9 cellular contexts compared by ENCODE assay signal in genomic region chr22:39457546-39458442, GRCh38. TPM values are rescaled to one million over a fixed set of nuclear protein-coding genes. Genes with fewer than 3 reads are reported as not detected.
DNase-seq lines count a peak whose midpoint lies in the region; ATAC-seq and TF ChIP-seq lines count a peak whose summit lies in the region.
"Had no signal": no experiment of that assay in that cellular context is flagged by ENCODE, and none has a peak within 500 bp of the region (broad histone marks: within the 10 kb centered on the region; RNA-seq: fewer than 3 reads in every experiment).

No MANE protein-coding gene starts in this region.

- H3K4me3 Mint-ChIP-seq in naive thymus-derived CD8-positive, alpha-beta T cell = peak overlapping the region; percentile 34 to 79 (median 69)

- H3K4me1 ChIP-seq in BE2C = no peaks in the 10 kb centered on the region; the same call in 1 of the 2 replicates
- peaks cover 4% of the 10 kb centered on the region; the same call in 1 of the 2 replicates for H3K4me1 ChIP-seq in HUES48 (ENCODE audit: control insufficient read depth, insufficient read depth, low read length)
- no peaks in the 10 kb centered on the region for H3K4me1 ChIP-seq in foreskin keratinocyte

- TF ChIP-seq CTCF in BE2C (IDR thresholded peaks at IDR 0.05; ENCODE audit: low read depth, low read length) = no peak
- TF ChIP-seq CTCF in foreskin keratinocyte (conservative IDR thresholded peaks at IDR 0.05) = no peak

- POLR2A ChIA-PET in naive thymus-derived CD8-positive, alpha-beta T cell (lab: Charles Lee) = interaction anchor here (1.3 kb wide), 1 partner anchor 10 kb away, joined by 3 read pairs; no protein-coding TSS in a partner anchor

- DNase-seq in BE2C (no peak), SK-N-DZ (ENCODE audit: low spot score) (no peak), SKM-1 (lab: John Stamatoyannopoulos, UW; ENCODE audit: unreplicated experiment) (no peak), DMS53 (lab: John Stamatoyannopoulos, UW) (no peak), foreskin keratinocyte (no peak)
- DNase-seq in naive thymus-derived CD8-positive, alpha-beta T cell = peak in 2 of 10 donors; percentile 21 to 25
- DNase-seq: NCI-H2029 had no signal

- peaks cover 5 to 22% (median 13%) of the 10 kb centered on the region in 5 donors for H3K27me3 Mint-ChIP-seq in naive thymus-derived CD8-positive, alpha-beta T cell

- H3K27ac Mint-ChIP-seq in naive thymus-derived CD8-positive, alpha-beta T cell = peak overlapping the region in 1 of 10 donors; percentile 32

- peaks cover 14% of the 10 kb centered on the region; the same call in 1 of the 2 replicates for H3K27me3 ChIP-seq in BE2C
- H3K27me3 ChIP-seq in HUES48 (ENCODE audit: control insufficient read depth, insufficient read depth, low read length) = peaks cover 28% of the 10 kb centered on the region
- peaks cover 76% of the 10 kb centered on the region for H3K27me3 ChIP-seq in foreskin keratinocyte

- peak overlapping the region; percentile 55 for H3K4me3 ChIP-seq in BE2C (ENCODE audit: low read depth, low read length)
- peak overlapping the region; percentile 61 for H3K4me3 ChIP-seq in HUES48 (ENCODE audit: low read depth, low read length)

- peaks cover 28 to 36% (median 30%) of the 10 kb centered on the region in 4 donors for H3K4me1 Mint-ChIP-seq in naive thymus-derived CD8-positive, alpha-beta T cell

- H3K27ac ChIP-seq in HUES48 (ENCODE audit: low read depth, low read length) (no peak overlapping the region), cingulate gyrus (ENCODE audit: low read depth, low read length) (peak overlapping the region; percentile 93), foreskin keratinocyte (no peak overlapping the region)

- no peak overlapping the region for H3K9ac ChIP-seq in HUES48 (ENCODE audit: low read depth, low read length)

- no peaks in the 10 kb centered on the region for H3K36me3 ChIP-seq in BE2C
- no peaks in the 10 kb centered on the region for H3K36me3 ChIP-seq in HUES48 (ENCODE audit: control insufficient read depth, insufficient read depth, low read length)

- H3K9me3 Mint-ChIP-seq in naive thymus-derived CD8-positive, alpha-beta T cell = peaks cover 0 to 10% (median 0%) of the 10 kb centered on the region in 9 donors

- H3K9me3 ChIP-seq in BE2C (no peaks in the 10 kb centered on the region), HUES48 (ENCODE audit: control insufficient read depth, insufficient read depth, low read length) (no peaks in the 10 kb centered on the region)

- no peaks in the 10 kb centered on the region for H3K36me3 Mint-ChIP-seq in naive thymus-derived CD8-positive, alpha-beta T cell

- peak; percentile 34 to 55 for ATAC-seq in naive thymus-derived CD8-positive, alpha-beta T cell
- ATAC-seq in foreskin keratinocyte = no peak

RNA-seq across cellular contexts. Expression of gene MGAT3, which starts 1.0 kb away (rescaled TPM):
- 10.8 TPM for polyA plus RNA-seq in BE2C (2012; ENCODE audit: insufficient read depth, insufficient read length, low read depth)
- total RNA-seq in naive thymus-derived CD8-positive, alpha-beta T cell = under 1 TPM; 0.36 to 0.55 TPM
- polyA plus RNA-seq in naive thymus-derived CD8-positive, alpha-beta T cell = under 1 TPM; 0.05 to 0.27 (median 0.11) TPM
- 15.0 and 16.0 TPM in 2 replicates for polyA plus RNA-seq in SK-N-DZ (2014; cell fraction: cytosol; rRNA removed)
- 9.4 and 13.3 TPM in 2 replicates for polyA plus RNA-seq in SK-N-DZ (2014; cell fraction: nucleus; rRNA removed)
- not detected in 2 replicates for total RNA-seq in foreskin keratinocyte
- polyA plus RNA-seq in foreskin keratinocyte = not detected in 2 replicates

RNA-seq across cellular contexts. Expression of gene MIEF1, which starts 44.3 kb away (rescaled TPM):
- 117 TPM for polyA plus RNA-seq in BE2C (2012; ENCODE audit: insufficient read depth, insufficient read length, low read depth)
- total RNA-seq in naive thymus-derived CD8-positive, alpha-beta T cell = 10 to 100 TPM; 41.8 to 47.8 TPM
- 10 to 100 TPM; 22.2 to 35.8 (median 25.9) TPM for polyA plus RNA-seq in naive thymus-derived CD8-positive, alpha-beta T cell
- 30.9 and 38.7 TPM in 2 replicates for polyA plus RNA-seq in SK-N-DZ (2014; cell fraction: cytosol; rRNA removed)
- 13.4 and 15.8 TPM in 2 replicates for polyA plus RNA-seq in SK-N-DZ (2014; cell fraction: nucleus; rRNA removed)
- 27.6 and 28.0 TPM in 2 replicates for total RNA-seq in foreskin keratinocyte
- polyA plus RNA-seq in foreskin keratinocyte = 10.0 and 11.2 TPM in 2 replicates

RNA-seq across cellular contexts. Expression of gene TAB1, which starts 58.2 kb away (rescaled TPM):
- 53.2 TPM for polyA plus RNA-seq in BE2C (2012; ENCODE audit: insufficient read depth, insufficient read length, low read depth)
- total RNA-seq in naive thymus-derived CD8-positive, alpha-beta T cell = 10 to 100 TPM; 42.1 to 47.0 TPM
- polyA plus RNA-seq in naive thymus-derived CD8-positive, alpha-beta T cell = 1 to 10 TPM; 2.2 to 5.9 (median 4.3) TPM
- polyA plus RNA-seq in SK-N-DZ (2014; cell fraction: cytosol; rRNA removed) = 35.3 and 43.1 TPM in 2 replicates
- polyA plus RNA-seq in SK-N-DZ (2014; cell fraction: nucleus; rRNA removed) = 33.8 and 36.2 TPM in 2 replicates
- 14.6 and 15.3 TPM in 2 replicates for total RNA-seq in foreskin keratinocyte
- 14.8 and 15.5 TPM in 2 replicates for polyA plus RNA-seq in foreskin keratinocyte
